Comparison of ENCODE assay signal across 29 cellular contexts in the genomic region with DNA sequence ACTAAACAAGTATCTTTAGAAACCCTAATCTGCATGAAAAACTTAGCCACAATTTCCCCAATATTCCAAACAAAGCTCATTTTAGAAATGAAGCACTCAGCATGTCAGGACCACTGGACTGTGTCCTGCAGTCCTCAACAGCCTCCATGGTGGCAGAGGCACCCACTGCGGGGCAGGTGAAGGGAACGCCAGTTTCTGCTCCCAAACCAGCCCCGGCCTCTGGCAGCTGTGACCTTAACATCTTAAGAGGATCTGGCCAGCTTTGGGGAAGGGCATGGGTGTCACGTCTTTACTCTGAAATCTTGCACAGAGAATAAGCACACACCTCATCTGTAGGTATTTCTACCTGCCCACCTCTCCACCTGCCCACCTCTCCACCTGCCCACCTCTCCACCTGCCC.
"Had no signal": no experiment of that assay in that cellular context is flagged by ENCODE, and none has a peak within 500 bp of the region (broad histone marks: within the 10 kb centered on the region; RNA-seq: fewer than 3 reads in every experiment).

No MANE protein-coding gene starts in this region.

- DNase-seq: activated CD4-positive, alpha-beta memory T cell treated with anti-CD3 and anti-CD28 coated beads for 36 hours; activated CD4-positive, alpha-beta T cell treated with anti-CD3 and anti-CD28 coated beads for 1 hour; activated CD4-positive, alpha-beta T cell treated with anti-CD3 and anti-CD28 coated beads for 48 hours; activated CD8-positive, alpha-beta memory T cell treated with anti-CD3 and anti-CD28 coated beads, Interleukin-2, amount 10 ng/mL, durations not matched to agents 7 days and 5 days; activated CD8-positive, alpha-beta memory T cell treated with anti-CD3 and anti-CD28 coated beads, Interleukin-2, amount 50 U/mL, for 4 hours; activated CD8-positive, alpha-beta T cell treated with anti-CD3 and anti-CD28 coated beads, Interleukin-2, amount 10 ng/mL, durations not matched to agents 7 days and 5 days; activated effector memory CD4-positive, alpha-beta T cell treated with anti-CD3 and anti-CD28 coated beads, Interleukin-2, amount 50 U/mL, for 16 hours; activated naive CD4-positive, alpha-beta T cell treated with anti-CD3 and anti-CD28 coated beads for 36 hours; activated naive CD8-positive, alpha-beta T cell treated with anti-CD3 and anti-CD28 coated beads for 36 hours; activated naive CD8-positive, alpha-beta T cell treated with anti-CD3 and anti-CD28 coated beads, Interleukin-2, amount 50 U/mL, for 24 hours; activated T-cell treated with anti-CD3 and anti-CD28 coated beads, Interleukin-2, amount 50 U/mL, for 1 hour; activated T-cell treated with anti-CD3 and anti-CD28 coated beads, Interleukin-2, amount 50 U/mL, for 48 hours; adrenal gland; amygdala; aorta; body of pancreas; caudate nucleus; colonic mucosa; effector memory CD4-positive, alpha-beta T cell; endodermal cell; foreskin fibroblast; T-helper 2 cell had no signal

- H3K4me1 Mint-ChIP-seq: activated CD8-positive, alpha-beta memory T cell treated with anti-CD3 and anti-CD28 coated beads, Interleukin-2, amount 10 ng/mL, durations not matched to agents 7 days and 5 days; activated naive CD8-positive, alpha-beta T cell treated with anti-CD3 and anti-CD28 coated beads for 36 hours; endodermal cell; WTC11 had no signal

- H3K27ac Mint-ChIP-seq: activated CD4-positive, alpha-beta memory T cell treated with anti-CD3 and anti-CD28 coated beads for 36 hours; activated CD8-positive, alpha-beta memory T cell treated with anti-CD3 and anti-CD28 coated beads, Interleukin-2, amount 10 ng/mL, durations not matched to agents 7 days and 5 days; activated CD8-positive, alpha-beta T cell treated with anti-CD3 and anti-CD28 coated beads, Interleukin-2, amount 10 ng/mL, durations not matched to agents 7 days and 5 days; activated naive CD4-positive, alpha-beta T cell treated with anti-CD3 and anti-CD28 coated beads for 36 hours; activated naive CD4-positive, alpha-beta T cell treated with anti-CD3 and anti-CD28 coated beads, Interleukin-2, amount 50 U/mL, for 24 hours; activated naive CD8-positive, alpha-beta T cell treated with anti-CD3 and anti-CD28 coated beads for 36 hours; activated naive CD8-positive, alpha-beta T cell treated with anti-CD3 and anti-CD28 coated beads, Interleukin-2, amount 50 U/mL, for 24 hours; activated T-helper 1 cell treated with anti-CD3 and anti-CD28 coated beads, Interleukin-12 subunit alpha, Interleukin-12 subunit beta, Interleukin-2, Interleukin-4 antibody, amounts not matched to agents 30 ng/mL and 10 ng/mL and 1 ng/mL, durations not matched to agents 14 hours and 24 hours and 36 hours; activated T-helper 2 cell treated with anti-CD3 and anti-CD28 coated beads, Interferon-gamma antibody, Interleukin-2, Interleukin-4, amounts not matched to agents 10 μg/mL and 5 μg/mL and 100 μg/mL, durations not matched to agents 14 hours and 24 hours and 36 hours; endodermal cell; WTC11 had no signal

- ATAC-seq: activated CD8-positive, alpha-beta memory T cell treated with anti-CD3 and anti-CD28 coated beads, Interleukin-2, amount 10 ng/mL, durations not matched to agents 7 days and 5 days; activated CD8-positive, alpha-beta T cell treated with anti-CD3 and anti-CD28 coated beads, Interleukin-2, amount 10 ng/mL, durations not matched to agents 7 days and 5 days; activated naive CD8-positive, alpha-beta T cell treated with anti-CD3 and anti-CD28 coated beads, Interleukin-2, amount 50 U/mL, for 24 hours; body of pancreas; esophagus mucosa; WTC11 had no signal

- H3K27me3 ChIP-seq: adrenal gland, body of pancreas, colonic mucosa had no signal

- H3K36me3 ChIP-seq: adrenal gland, colonic mucosa had no signal

- H3K4me1 ChIP-seq: adrenal gland, body of pancreas, colonic mucosa had no signal

- H3K9me3 Mint-ChIP-seq: activated CD4-positive, alpha-beta memory T cell treated with anti-CD3 and anti-CD28 coated beads for 36 hours; activated naive CD4-positive, alpha-beta T cell treated with anti-CD3 and anti-CD28 coated beads for 36 hours; activated naive CD4-positive, alpha-beta T cell treated with anti-CD3 and anti-CD28 coated beads, Interleukin-2, amount 50 U/mL, for 24 hours; activated naive CD8-positive, alpha-beta T cell treated with anti-CD3 and anti-CD28 coated beads for 36 hours; activated naive CD8-positive, alpha-beta T cell treated with anti-CD3 and anti-CD28 coated beads, Interleukin-2, amount 50 U/mL, for 24 hours; activated T-helper 1 cell treated with anti-CD3 and anti-CD28 coated beads, Interleukin-12 subunit alpha, Interleukin-12 subunit beta, Interleukin-2, Interleukin-4 antibody, amounts not matched to agents 30 ng/mL and 10 ng/mL and 1 ng/mL, durations not matched to agents 14 hours and 24 hours and 36 hours; activated T-helper 2 cell treated with anti-CD3 and anti-CD28 coated beads, Interferon-gamma antibody, Interleukin-2, Interleukin-4, amounts not matched to agents 10 μg/mL and 5 μg/mL and 100 μg/mL, durations not matched to agents 14 hours and 24 hours and 36 hours; endodermal cell had no signal

- H3K9me3 ChIP-seq: adrenal gland, body of pancreas, colonic mucosa had no signal

- H3K27me3 Mint-ChIP-seq: activated CD8-positive, alpha-beta memory T cell treated with anti-CD3 and anti-CD28 coated beads, Interleukin-2, amount 10 ng/mL, durations not matched to agents 7 days and 5 days; activated naive CD4-positive, alpha-beta T cell treated with anti-CD3 and anti-CD28 coated beads, Interleukin-2, amount 50 U/mL, for 24 hours had no signal

- H3K4me3 Mint-ChIP-seq: activated CD4-positive, alpha-beta memory T cell treated with anti-CD3 and anti-CD28 coated beads for 36 hours; activated CD8-positive, alpha-beta memory T cell treated with anti-CD3 and anti-CD28 coated beads, Interleukin-2, amount 10 ng/mL, durations not matched to agents 7 days and 5 days; activated CD8-positive, alpha-beta T cell treated with anti-CD3 and anti-CD28 coated beads, Interleukin-2, amount 10 ng/mL, durations not matched to agents 7 days and 5 days; activated naive CD4-positive, alpha-beta T cell treated with anti-CD3 and anti-CD28 coated beads for 36 hours; activated naive CD4-positive, alpha-beta T cell treated with anti-CD3 and anti-CD28 coated beads, Interleukin-2, amount 50 U/mL, for 24 hours; activated naive CD8-positive, alpha-beta T cell treated with anti-CD3 and anti-CD28 coated beads for 36 hours; activated naive CD8-positive, alpha-beta T cell treated with anti-CD3 and anti-CD28 coated beads, Interleukin-2, amount 50 U/mL, for 24 hours; activated T-helper 1 cell treated with anti-CD3 and anti-CD28 coated beads, Interleukin-12 subunit alpha, Interleukin-12 subunit beta, Interleukin-2, Interleukin-4 antibody, amounts not matched to agents 30 ng/mL and 10 ng/mL and 1 ng/mL, durations not matched to agents 14 hours and 24 hours and 36 hours; endodermal cell; WTC11 had no signal

- H3K36me3 Mint-ChIP-seq: activated CD4-positive, alpha-beta memory T cell treated with anti-CD3 and anti-CD28 coated beads for 36 hours; activated CD8-positive, alpha-beta memory T cell treated with anti-CD3 and anti-CD28 coated beads, Interleukin-2, amount 10 ng/mL, durations not matched to agents 7 days and 5 days; activated naive CD4-positive, alpha-beta T cell treated with anti-CD3 and anti-CD28 coated beads, Interleukin-2, amount 50 U/mL, for 24 hours; activated naive CD8-positive, alpha-beta T cell treated with anti-CD3 and anti-CD28 coated beads for 36 hours had no signal

- H3K4me3 ChIP-seq: adrenal gland, body of pancreas, colonic mucosa had no signal

- FAIRE-seq: frontal cortex had no signal

- H3K27ac ChIP-seq: adrenal gland, body of pancreas, colonic mucosa, VCaP had no signal
